ENCODE assay signal across 15 cellular contexts in genomic region chr18:63775166-63775730, GRCh38. TPM values are rescaled to one million over a fixed set of nuclear protein-coding genes. Genes with fewer than 3 reads are reported as not detected.
DNase-seq lines count a peak whose midpoint lies in the region; ATAC-seq and TF ChIP-seq lines count a peak whose summit lies in the region.
"Had no signal": no experiment of that assay in that cellular context is flagged by ENCODE, and none has a peak within 500 bp of the region (broad histone marks: within the 10 kb centered on the region; RNA-seq: fewer than 3 reads in every experiment).

Gene SERPINB7 (plus strand): TSS chr18:63775418. CDS start chr18:63782373, 6,955 bp downstream.

- no peak within 1 kb of the TSS for H3K4me3 ChIP-seq in brain microvascular endothelial cell (ENCODE audit: low read depth, low read length)
- no peak within 1 kb of the TSS for H3K4me3 ChIP-seq in left lung

- TF ChIP-seq CTCF in brain microvascular endothelial cell (IDR thresholded peaks at IDR 0.05; ENCODE audit: low read depth, low read length, missing control alignments) (no peak), left lung (IDR thresholded peaks at IDR 0.05) (no peak)

- ATAC-seq in left lung = peak; percentile 36
- ATAC-seq in GM18858 (IDR thresholded peaks at IDR 0.05; ENCODE audit: unreplicated experiment) = no peak
- no peak for ATAC-seq in HG03432 (IDR thresholded peaks at IDR 0.05; ENCODE audit: unreplicated experiment)
- ATAC-seq: natural killer cell treated with Interleukin-12 subunit alpha and Interleukin-12 subunit beta and Interleukin-15 and Interleukin-18, amount 100 ng/mL, for 72 hours had no signal

- intact Hi-C loops in left lung (cut with DNase I) = no loop called here

- peak within 1 kb of the TSS; percentile 45 for H3K27ac ChIP-seq in brain microvascular endothelial cell
- no peak within 1 kb of the TSS for H3K27ac ChIP-seq in left lung
- H3K27ac ChIP-seq: C4-2B had no signal

- in situ Hi-C loops in brain microvascular endothelial cell (cut with HindIII; ENCODE audit: low pct_ligation_motif_present, low sequenced_read_pairs) = no loop called here

- no peaks in the 10 kb centered on the region for H3K4me1 ChIP-seq in left lung

- H3K36me3 ChIP-seq in brain microvascular endothelial cell (replicated peaks) = no peaks in the 10 kb centered on the region
- no peaks in the 10 kb centered on the region for H3K36me3 ChIP-seq in left lung

- no peaks in the 10 kb centered on the region for H3K9me3 ChIP-seq in left lung

- peak; percentile 79 for DNase-seq in AG08395 (ENCODE audit: low spot score)
- DNase-seq in LHCN-M2 (ENCODE audit: low read depth) = peak; percentile 91
- DNase-seq in brain microvascular endothelial cell = peak; percentile 70
- no peak for DNase-seq in left lung
- no peak for DNase-seq in cortex of kidney (lab: John Stamatoyannopoulos, UW)
- no peak for DNase-seq in NCI-H187 (lab: John Stamatoyannopoulos, UW)
- DNase-seq: kidney; NCI-H510A; SIG-M5; stimulated activated CD4-positive, alpha-beta T cell treated with anti-CD3 and anti-CD28 coated beads, Interleukin-12 subunit alpha, Interleukin-12 subunit beta, amount 100 ng/mL, for 4 hours had no signal

- no peaks in the 10 kb centered on the region for H3K27me3 ChIP-seq in brain microvascular endothelial cell (replicated peaks)
- peaks cover 0 to 5% of the 10 kb centered on the region in 2 donors for H3K27me3 ChIP-seq in left lung

RNA-seq across cellular contexts. Expression of gene SERPINB7, which starts in this region (rescaled TPM):
- total RNA-seq in LHCN-M2 (2014; rRNA removed) = 7.2 and 12.6 TPM in 2 replicates
- 14.5 TPM for polyA plus RNA-seq in LHCN-M2 (2012)
- total RNA-seq in left lung = under 1 TPM; 0.24 to 0.32 TPM
- total RNA-seq: natural killer cell treated with Interleukin-12 subunit alpha and Interleukin-12 subunit beta and Interleukin-15 and Interleukin-18, amount 100 ng/mL, for 72 hours; urinary bladder had no signal
- polyA plus RNA-seq: urinary bladder had no signal

Comparison
In these comparisons a context has a peak if more than half of its experiments do, and no peak if none do; other contexts are left out.
1. Peak in ATAC-seq in left lung; RNA of the gene not detected or under 1 TPM.
2. DNase-seq: peak in AG08395 (single experiment), LHCN-M2 (single experiment) and brain microvascular endothelial cell (single experiment); none in left lung (0 of 2), cortex of kidney (single experiment) and NCI-H187 (0 of 2).